In the genomic region with DNA sequence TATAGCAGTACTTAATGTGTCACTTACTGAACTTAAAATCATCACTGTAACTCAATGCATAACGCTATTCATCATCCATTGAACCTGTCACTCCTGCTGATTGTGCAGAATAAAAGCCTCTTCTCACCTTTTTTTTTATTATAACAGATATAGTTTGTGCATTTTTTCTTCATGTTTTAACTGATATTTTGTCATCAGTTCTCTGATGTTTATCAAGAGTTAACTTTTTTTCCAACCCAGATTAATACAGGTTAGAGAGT, we compare ENCODE assay signal across 8 cellular contexts.
"Had no signal": no experiment of that assay in that cellular context is flagged by ENCODE, and none has a peak within 500 bp of the region (broad histone marks: within the 10 kb centered on the region; RNA-seq: fewer than 3 reads in every experiment).

No MANE protein-coding gene starts in this region.

- H3K4me1 Mint-ChIP-seq: IgD-negative memory B cell had no signal

- FAIRE-seq: H1, H54, HepG2 had no signal

- H3K36me3 Mint-ChIP-seq: IgD-negative memory B cell had no signal

- H3K9me3 Mint-ChIP-seq: GM23338, H9 had no signal

- ATAC-seq: GM23338, HepG2 had no signal

- H3K4me3 Mint-ChIP-seq: GM23338, H9, IgD-negative memory B cell had no signal

- H3K27ac Mint-ChIP-seq: GM23338, IgD-negative memory B cell had no signal

- DNase-seq: H9, HCEC 1CT, KBM-7 had no signal

- H3K27me3 Mint-ChIP-seq: IgD-negative memory B cell had no signal
